ENCODE assay signal across 14 cellular contexts in genomic region chr12:202081-202731, GRCh38. TPM values are rescaled to one million over a fixed set of nuclear protein-coding genes. Genes with fewer than 3 reads are reported as not detected.
DNase-seq lines count a peak whose midpoint lies in the region; ATAC-seq and TF ChIP-seq lines count a peak whose summit lies in the region.
"Had no signal": no experiment of that assay in that cellular context is flagged by ENCODE, and none has a peak within 500 bp of the region (broad histone marks: within the 10 kb centered on the region; RNA-seq: fewer than 3 reads in every experiment).

No MANE protein-coding gene starts in this region.

- peak overlapping the region; percentile 83 for H3K4me3 Mint-ChIP-seq in neural crest cell
- H3K4me3 Mint-ChIP-seq: activated CD8-positive, alpha-beta T cell treated with anti-CD3 and anti-CD28 coated beads, Interleukin-2, amount 10 ng/mL, durations not matched to agents 7 days and 5 days; activated naive CD8-positive, alpha-beta T cell treated with anti-CD3 and anti-CD28 coated beads, Interleukin-2, amount 50 U/mL, for 24 hours had no signal

- H3K4me1 Mint-ChIP-seq in neural crest cell = peaks cover 9% of the 10 kb centered on the region
- H3K4me1 Mint-ChIP-seq: activated naive CD8-positive, alpha-beta T cell treated with anti-CD3 and anti-CD28 coated beads, Interleukin-2, amount 50 U/mL, for 24 hours had no signal

- no peak for ATAC-seq in HG02798 (IDR thresholded peaks at IDR 0.05; ENCODE audit: poor library complexity, unreplicated experiment)
- ATAC-seq in GM21367 (IDR thresholded peaks at IDR 0.05; ENCODE audit: unreplicated experiment) = no peak
- ATAC-seq: activated CD8-positive, alpha-beta T cell treated with anti-CD3 and anti-CD28 coated beads, Interleukin-2, amount 10 ng/mL, durations not matched to agents 7 days and 5 days; activated naive CD8-positive, alpha-beta T cell treated with anti-CD3 and anti-CD28 coated beads, Interleukin-2, amount 50 U/mL, for 24 hours had no signal

- peaks cover 68% of the 10 kb centered on the region for H3K27me3 Mint-ChIP-seq in neural crest cell (ENCODE audit: low read depth)

- no peaks in the 10 kb centered on the region for H3K9me3 Mint-ChIP-seq in neural crest cell
- H3K9me3 Mint-ChIP-seq: activated naive CD8-positive, alpha-beta T cell treated with anti-CD3 and anti-CD28 coated beads, Interleukin-2, amount 50 U/mL, for 24 hours; CD8-positive, alpha-beta memory T cell had no signal

- peak overlapping the region; percentile 70 for H3K27ac ChIP-seq in caudate nucleus (ENCODE audit: low read depth, low read length)
- H3K27ac ChIP-seq: hepatocyte had no signal

- no peak for TF ChIP-seq CTCF in neural crest cell (conservative IDR thresholded peaks at IDR 0.05)

- peak; percentile 55 for DNase-seq in ELF-1 (ENCODE audit: low read depth, low spot score)
- DNase-seq in NCI-H187 (lab: John Stamatoyannopoulos, UW) = peak; percentile 18 to 50
- peak in 4 of 61 donors; percentile 8 to 83 (median 14) for DNase-seq in caudate nucleus (lab: John Stamatoyannopoulos, UW)
- DNase-seq in neural crest cell (ENCODE audit: low read depth, low spot score) = no peak
- no peak for DNase-seq in NCI-H82 (lab: John Stamatoyannopoulos, UW)
- no peak for DNase-seq in activated CD4-positive, CD25-positive, alpha-beta regulatory T cell (lab: John Stamatoyannopoulos, UW)
- DNase-seq: activated CD8-positive, alpha-beta T cell treated with anti-CD3 and anti-CD28 coated beads, Interleukin-2, amount 10 ng/mL, durations not matched to agents 7 days and 5 days; activated naive CD8-positive, alpha-beta T cell treated with anti-CD3 and anti-CD28 coated beads, Interleukin-2, amount 50 U/mL, for 24 hours; CD8-positive, alpha-beta memory T cell; stimulated activated naive CD4-positive, alpha-beta T cell had no signal

- H3K27ac Mint-ChIP-seq in neural crest cell (ENCODE audit: unreplicated experiment) = no peak overlapping the region
- H3K27ac Mint-ChIP-seq: activated CD8-positive, alpha-beta T cell treated with anti-CD3 and anti-CD28 coated beads, Interleukin-2, amount 10 ng/mL, durations not matched to agents 7 days and 5 days; activated naive CD8-positive, alpha-beta T cell treated with anti-CD3 and anti-CD28 coated beads, Interleukin-2, amount 50 U/mL, for 24 hours had no signal

- H3K36me3 Mint-ChIP-seq in neural crest cell (ENCODE audit: low read depth) = no peaks in the 10 kb centered on the region
- H3K36me3 Mint-ChIP-seq: CD8-positive, alpha-beta memory T cell had no signal

RNA-seq across cellular contexts. Expression of gene SLC6A12, which starts 11.8 kb away (rescaled TPM):
- 0.14 and 0.47 TPM in 2 replicates for total RNA-seq in neural crest cell
- total RNA-seq: activated CD8-positive, alpha-beta T cell treated with anti-CD3 and anti-CD28 coated beads, Interleukin-2, amount 10 ng/mL, durations not matched to agents 7 days and 5 days; NCI-H460 had no signal

Comparison
In these comparisons a context has a peak if more than half of its experiments do, and no peak if none do; other contexts are left out.
1. DNase-seq: peak in ELF-1 (single experiment) and NCI-H187 (2 of 2); none in neural crest cell (single experiment), NCI-H82 (single experiment) and activated CD4-positive, CD25-positive, alpha-beta regulatory T cell (0 of 4).